Comparison of ENCODE assay signal across 11 cellular contexts in genomic region chr1:163168053-163168452, GRCh38. TPM values are rescaled to one million over a fixed set of nuclear protein-coding genes. Genes with fewer than 3 reads are reported as not detected.
DNase-seq lines count a peak whose midpoint lies in the region; ATAC-seq and TF ChIP-seq lines count a peak whose summit lies in the region.
"Had no signal": no experiment of that assay in that cellular context is flagged by ENCODE, and none has a peak within 500 bp of the region (broad histone marks: within the 10 kb centered on the region; RNA-seq: fewer than 3 reads in every experiment).

No MANE protein-coding gene starts in this region.

- H3K4me2 ChIP-seq in mesendoderm (ENCODE audit: low read length) = no peak overlapping the region

- ATAC-seq in HG03045 (IDR thresholded peaks at IDR 0.05; ENCODE audit: unreplicated experiment) (no peak), T-cell (replicated peaks in 1 of 4) (no peak)
- ATAC-seq: left colon had no signal

- CTCF ChIA-PET in AG04450 (lab: Charles Lee) (interaction anchor here (1.1 to 2.0 kb wide), 6 partner anchors 96 to 314 kb away, joined by 3 to 7 read pairs (median 4); partner anchors contain the start of gene RGS4), T-cell (lab: Charles Lee) (interaction anchor here in 1 of 2 donors (0.8 kb wide), 1 partner anchor 320 kb away, joined by 3 read pairs; no protein-coding TSS in a partner anchor)

- H3K18ac ChIP-seq in mesendoderm (ENCODE audit: low read length) = no peak overlapping the region

- H2BK5ac ChIP-seq in mesendoderm (ENCODE audit: low read length) = no peak overlapping the region

- no peak overlapping the region for H3K23ac ChIP-seq in mesendoderm (ENCODE audit: low read length)

- H3K27ac ChIP-seq in AG04450 (ENCODE audit: low read depth, low read length) (no peak overlapping the region), mesendoderm (ENCODE audit: low read depth, low read length) (no peak overlapping the region)

- H3K36me3 Mint-ChIP-seq in T-cell = no peaks in the 10 kb centered on the region

- H3K4me1 ChIP-seq in mesendoderm (ENCODE audit: control insufficient read depth, low read depth, low read length) = no peaks in the 10 kb centered on the region
- no peaks in the 10 kb centered on the region for H3K4me1 ChIP-seq in HAP-1

- peaks cover 0 to 4% of the 10 kb centered on the region in 2 donors for H3K27me3 Mint-ChIP-seq in T-cell

- no peak for TF ChIP-seq CTCF in AG04450 (IDR thresholded peaks at IDR 0.05; ENCODE audit: low read depth, low read length)
- TF ChIP-seq CTCF in GM13977 (IDR thresholded peaks at IDR 0.05; ENCODE audit: extremely low read depth, insufficient read depth, missing control alignments) = no peak

- H2AK5ac ChIP-seq in mesendoderm (ENCODE audit: low read length) = no peak overlapping the region

- peak; percentile 85 for DNase-seq in AG04450 (ENCODE audit: low read depth, low spot score)
- peak; percentile 36 for DNase-seq in NCI-H2029 (lab: John Stamatoyannopoulos, UW)
- peak; percentile 97 for DNase-seq in dermis blood vessel endothelial cell
- DNase-seq in mesendoderm = peak; percentile 67
- no peak for DNase-seq in GM13977 (ENCODE audit: low spot score)
- no peak for DNase-seq in HAP-1 (ENCODE audit: low spot score in 2 of 2)
- no peak for DNase-seq in T-cell
- DNase-seq: activated naive CD4-positive, alpha-beta T cell; KG1; left colon had no signal

- no peaks in the 10 kb centered on the region for H3K27me3 ChIP-seq in AG04450 (ENCODE audit: control insufficient read depth, insufficient read depth, low read length)
- no peaks in the 10 kb centered on the region for H3K27me3 ChIP-seq in mesendoderm (ENCODE audit: insufficient read depth, low read length, poor library complexity)
- no peaks in the 10 kb centered on the region for H3K27me3 ChIP-seq in HAP-1 (ENCODE audit: low read depth)

- no peaks in the 10 kb centered on the region for H3K79me2 ChIP-seq in mesendoderm (ENCODE audit: control insufficient read depth, insufficient read depth, low read length)

- H3K4me3 Mint-ChIP-seq in T-cell = no peak overlapping the region

- H3K4me3 ChIP-seq in AG04450 (ENCODE audit: low read depth, low read length) (no peak overlapping the region), mesendoderm (ENCODE audit: low read length) (no peak overlapping the region), HAP-1 (no peak overlapping the region)

- H2BK15ac ChIP-seq in mesendoderm (replicated peaks; ENCODE audit: low read depth) = no peak overlapping the region

- H3K27ac Mint-ChIP-seq in T-cell = no peak overlapping the region

- H3K36me3 ChIP-seq in mesendoderm (ENCODE audit: control insufficient read depth, insufficient read depth, low read length) (no peaks in the 10 kb centered on the region), HAP-1 (replicated peaks) (no peaks in the 10 kb centered on the region)

- no peak overlapping the region for H3K9ac ChIP-seq in mesendoderm (ENCODE audit: low read length)

- in situ Hi-C loops in GM13977 (cut with MboI; ENCODE audit: low pct_unique_long_range_greater_than_20kb, low sequenced_read_pairs, unreplicated experiment) = no loop called here
- in situ Hi-C loops in HAP-1 (cut with MboI; ENCODE audit: low sequenced_read_pairs) = no loop called here

- H3K79me1 ChIP-seq in mesendoderm (ENCODE audit: low read length) = no peaks in the 10 kb centered on the region

- no peak overlapping the region for H2BK120ac ChIP-seq in mesendoderm (ENCODE audit: low read depth, low read length)

- no CpG with 5 or more reads among the region's 1 CpG for WGBS in mesendoderm (ENCODE audit: extremely low coverage, insufficient coverage, low lambda C conversion rate)

- H3K9me3 Mint-ChIP-seq in T-cell = no peaks in the 10 kb centered on the region

- H3K56ac ChIP-seq in mesendoderm (ENCODE audit: low read length) = no peak overlapping the region

- POLR2A ChIA-PET in AG04450 (lab: Yijun Ruan, JAX) = no interaction called here
- POLR2A ChIA-PET in T-cell (lab: Charles Lee) = no interaction called here

- H3K4ac ChIP-seq in mesendoderm (ENCODE audit: low read depth, low read length) = no peak overlapping the region

- H3K9me3 ChIP-seq in AG04450 (ENCODE audit: control insufficient read depth, insufficient read depth, low read length) (no peaks in the 10 kb centered on the region), HAP-1 (no peaks in the 10 kb centered on the region)

- H4K5ac ChIP-seq in mesendoderm (ENCODE audit: low read length) = no peak overlapping the region

- H3K4me1 Mint-ChIP-seq in T-cell = no peaks in the 10 kb centered on the region

- no peak overlapping the region for H4K8ac ChIP-seq in mesendoderm (ENCODE audit: low read depth, low read length)

RNA-seq across cellular contexts. Expression of gene RGS5, which starts 34.7 kb away (rescaled TPM):
- polyA plus RNA-seq in AG04450 (2011; rRNA removed) = 11.3 and 13.8 TPM in 2 replicates
- polyA minus RNA-seq in AG04450 (2011; rRNA and poly(A)+ RNA removed) = 6.0 and 7.0 TPM in 2 replicates
- total RNA-seq in dermis blood vessel endothelial cell = 1.6 and 5.3 TPM in 2 replicates
- polyA plus RNA-seq in mesendoderm (2013, experiment 1 of 2) = 82.0 TPM
- polyA plus RNA-seq in mesendoderm (2013, experiment 2 of 2) = 76.3 TPM
- 1 to 10 TPM; 1.9 to 4.5 (median 3.4) TPM for total RNA-seq in T-cell

Comparison
In these comparisons a context has a peak if more than half of its experiments do, and no peak if none do; other contexts are left out.
1. DNase-seq: peak in AG04450 (single experiment), NCI-H2029 (single experiment), dermis blood vessel endothelial cell (single experiment) and mesendoderm (single experiment); none in GM13977 (single experiment), HAP-1 (0 of 2) and T-cell (0 of 34).